1 cellular context compared by ENCODE assay signal in genomic region chr14:103536693-103537092, GRCh38.
TF ChIP-seq lines count a peak whose summit lies in the region.

No MANE protein-coding gene starts in this region.

TF ChIP-seq in HEK293T, 16 proteins besides CTCF, POLR2A, EP300 and RAD21 (continued from another document):
- no peak for TF ChIP-seq HDGF (IDR thresholded peaks at IDR 0.05; ENCODE audit: borderline replicate concordance)
- no peak for TF ChIP-seq NFRKB (IDR thresholded peaks at IDR 0.05)
- no peak for TF ChIP-seq FOXM1 (IDR thresholded peaks at IDR 0.05; ENCODE audit: borderline replicate concordance)
- no peak for TF ChIP-seq ZNF384 (IDR thresholded peaks at IDR 0.05)
- TF ChIP-seq FOXA1 (IDR thresholded peaks at IDR 0.05) = no peak
- TF ChIP-seq FOXK2 (IDR thresholded peaks at IDR 0.05) = no peak
- TF ChIP-seq BHLHE40 (IDR thresholded peaks at IDR 0.05; ENCODE audit: borderline replicate concordance) = no peak
- no peak for TF ChIP-seq L3MBTL2 (conservative IDR thresholded peaks at IDR 0.05)
- TF ChIP-seq SUZ12 (IDR thresholded peaks at IDR 0.05) = no peak
- TF ChIP-seq ARNT (IDR thresholded peaks at IDR 0.05) = no peak
- TF ChIP-seq TARDBP (IDR thresholded peaks at IDR 0.05) = no peak
TF ChIP-seq in HEK293T: peak in this region for 0.
